20 cellular contexts compared by ENCODE assay signal in genomic region chr20:20224806-20225205, GRCh38.
"Had no signal": no experiment of that assay in that cellular context is flagged by ENCODE, and none has a peak within 500 bp of the region (broad histone marks: within the 10 kb centered on the region; RNA-seq: fewer than 3 reads in every experiment).

No MANE protein-coding gene starts in this region.

- H3K9me3 Mint-ChIP-seq: activated naive CD4-positive, alpha-beta T cell treated with anti-CD3 and anti-CD28 coated beads, Interleukin-2, amount 50 U/mL, for 24 hours; stimulated activated memory B cell treated with anti-CD40 and anti-IgM and Interleukin-4, amounts not matched to agents 10 μg/mL and 1 μg/mL and 100 μg/mL, for 72 hours had no signal

- H3K4me3 Mint-ChIP-seq: activated naive CD4-positive, alpha-beta T cell treated with anti-CD3 and anti-CD28 coated beads, Interleukin-2, amount 50 U/mL, for 24 hours; naive thymus-derived CD4-positive, alpha-beta T cell; stimulated activated memory B cell treated with anti-CD40 and anti-IgM and Interleukin-4, amounts not matched to agents 10 μg/mL and 1 μg/mL and 100 μg/mL, for 72 hours; type B pancreatic cell had no signal

- FAIRE-seq: bronchial epithelial cell, pancreas had no signal

- H3K4me1 Mint-ChIP-seq: activated naive CD4-positive, alpha-beta T cell treated with anti-CD3 and anti-CD28 coated beads, Interleukin-2, amount 50 U/mL, for 24 hours; naive thymus-derived CD4-positive, alpha-beta T cell; stimulated activated memory B cell treated with anti-CD40 and anti-IgM and Interleukin-4, amounts not matched to agents 10 μg/mL and 1 μg/mL and 100 μg/mL, for 72 hours had no signal

- H3K27me3 ChIP-seq: pancreas, sigmoid colon, testis had no signal

- H3K4me1 ChIP-seq: pancreas, sigmoid colon, spleen, testis had no signal

- DNase-seq: activated CD4-positive, alpha-beta T cell treated with anti-CD3 and anti-CD28 coated beads for 1 hour; activated CD4-positive, alpha-beta T cell treated with anti-CD3 and anti-CD28 coated beads, Interleukin-2, amount 50 U/mL, for 4 hours; activated gamma-delta T cell; cerebellar nuclear complex; cortex of kidney; mesenchymal stem cell; mucosa of descending colon; naive thymus-derived CD4-positive, alpha-beta T cell; pancreas; sigmoid colon; spleen; stimulated activated CD4-positive, alpha-beta T cell treated with anti-CD3 and anti-CD28 coated beads, Interleukin-4, amount 100 ng/mL, for 4 hours; testis; WERI-Rb-1 had no signal

- H3K27ac Mint-ChIP-seq: activated naive CD4-positive, alpha-beta T cell treated with anti-CD3 and anti-CD28 coated beads, Interleukin-2, amount 50 U/mL, for 24 hours; naive thymus-derived CD4-positive, alpha-beta T cell; stimulated activated memory B cell treated with anti-CD40 and anti-IgM and Interleukin-4, amounts not matched to agents 10 μg/mL and 1 μg/mL and 100 μg/mL, for 72 hours; type B pancreatic cell had no signal

- ATAC-seq: esophagus mucosa; naive thymus-derived CD4-positive, alpha-beta T cell; stimulated activated memory B cell treated with anti-CD40 and anti-IgM and Interleukin-4, amounts not matched to agents 10 μg/mL and 1 μg/mL and 100 μg/mL, for 72 hours had no signal

- H3K36me3 ChIP-seq: neutrophil, pancreas, sigmoid colon, spleen, WERI-Rb-1 had no signal

- H3K27ac ChIP-seq: neutrophil, pancreas, sigmoid colon, spleen, testis, WERI-Rb-1 had no signal

- H3K36me3 Mint-ChIP-seq: activated naive CD4-positive, alpha-beta T cell treated with anti-CD3 and anti-CD28 coated beads, Interleukin-2, amount 50 U/mL, for 24 hours; naive thymus-derived CD4-positive, alpha-beta T cell; stimulated activated memory B cell treated with anti-CD40 and anti-IgM and Interleukin-4, amounts not matched to agents 10 μg/mL and 1 μg/mL and 100 μg/mL, for 72 hours; type B pancreatic cell had no signal

- H3K9me3 ChIP-seq: mucosa of descending colon, neutrophil, pancreas, testis had no signal

- H3K4me3 ChIP-seq: mucosa of descending colon, pancreas, sigmoid colon, spleen, testis had no signal
